Comparison of ENCODE assay signal across 12 cellular contexts in the genomic region with DNA sequence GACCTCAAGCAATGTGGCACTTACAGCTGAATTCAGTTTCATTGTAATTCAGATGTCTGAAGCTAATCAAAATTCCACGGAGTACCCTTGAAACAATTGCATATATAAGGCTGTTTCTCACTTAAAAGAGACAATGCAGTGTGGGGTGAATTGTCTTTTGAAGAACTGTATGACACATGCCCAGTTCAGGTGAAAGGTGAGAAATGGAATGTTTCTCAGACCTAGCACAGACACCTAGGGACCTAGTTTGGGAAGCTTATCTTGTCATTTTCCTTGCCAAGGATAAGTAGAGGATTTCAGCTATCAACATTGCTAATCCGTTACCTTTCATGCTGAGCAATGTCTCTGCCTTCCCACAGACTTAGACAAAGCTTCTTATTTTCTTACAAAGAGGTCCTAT. TPM values are rescaled to one million over a fixed set of nuclear protein-coding genes. Genes with fewer than 3 reads are reported as not detected.
DNase-seq lines count a peak whose midpoint lies in the region; ATAC-seq and TF ChIP-seq lines count a peak whose summit lies in the region.
"Had no signal": no experiment of that assay in that cellular context is flagged by ENCODE, and none has a peak within 500 bp of the region (broad histone marks: within the 10 kb centered on the region; RNA-seq: fewer than 3 reads in every experiment).

No MANE protein-coding gene starts in this region.

- ATAC-seq in heart right ventricle (no peak), left cardiac atrium (no peak), activated B cell treated with CpG ODN at 0.5 μM for 24 hours (ENCODE audit: low read depth) (no peak), left lung (no peak)
- ATAC-seq: sciatic nerve had no signal

- peak overlapping the region; percentile 24 for H3K27ac Mint-ChIP-seq in activated B cell treated with CpG ODN at 0.5 μM for 24 hours
- H3K27ac Mint-ChIP-seq: activated CD4-positive, alpha-beta T cell treated with anti-CD3 and anti-CD28 coated beads, Interleukin-2, amount 10 ng/mL, durations not matched to agents 7 days and 5 days had no signal

- peaks cover 84% of the 10 kb centered on the region for H3K4me1 Mint-ChIP-seq in activated B cell treated with CpG ODN at 0.5 μM for 24 hours

- H3K36me3 Mint-ChIP-seq in activated B cell treated with CpG ODN at 0.5 μM for 24 hours (ENCODE audit: low read depth) = peaks cover 64% of the 10 kb centered on the region

- TF ChIP-seq CTCF in heart right ventricle (IDR thresholded peaks at IDR 0.05) (no peak), activated B cell treated with CpG ODN at 0.5 μM for 24 hours (IDR thresholded peaks at IDR 0.05) (no peak), left lung (IDR thresholded peaks at IDR 0.05) (no peak), tibial artery (IDR thresholded peaks at IDR 0.05) (no peak)

- no peak overlapping the region for H3K4me3 ChIP-seq in heart right ventricle
- H3K4me3 ChIP-seq in left lung = no peak overlapping the region
- H3K4me3 ChIP-seq in tibial artery = peak overlapping the region; percentile 14 to 52

- CTCF ChIA-PET in activated B cell treated with CpG ODN at 0.5 μM for 24 hours (lab: Charles Lee) = interaction anchor here (0.9 to 1.3 kb wide), 4 partner anchors 20 to 139 kb away, joined by 3 to 6 read pairs (median 4); no protein-coding TSS in a partner anchor

- H3K27me3 ChIP-seq in heart right ventricle (no peaks in the 10 kb centered on the region), left lung (no peaks in the 10 kb centered on the region), tibial artery (no peaks in the 10 kb centered on the region)

- H3K4me1 ChIP-seq in heart right ventricle (peaks cover 2 to 99% (median 91%) of the 10 kb centered on the region in 9 donors), left lung (peaks cover 49 to 97% of the 10 kb centered on the region in 2 donors), tibial artery (peaks cover 0 to 89% (median 37%) of the 10 kb centered on the region in 4 donors)

- POLR2A ChIA-PET in activated B cell treated with CpG ODN at 0.5 μM for 24 hours (lab: Charles Lee) = interaction anchor here (0.5 to 0.7 kb wide), 2 partner anchors 19 to 36 kb away, joined by 3 to 4 read pairs; no protein-coding TSS in a partner anchor

- no peak for DNase-seq in heart right ventricle
- DNase-seq in left cardiac atrium = no peak
- DNase-seq in activated B cell treated with CpG ODN at 0.5 μM for 24 hours = no peak
- no peak for DNase-seq in left lung
- no peak for DNase-seq in tibial artery
- no peak for DNase-seq in putamen (ENCODE audit: low spot score)
- DNase-seq in HUDEP-2 (lab: John Stamatoyannopoulos, UW; ENCODE audit: unreplicated experiment in 76 of 76) = no peak
- no peak for DNase-seq in stimulated activated CD4-positive, alpha-beta T cell treated with anti-CD3 and anti-CD28 coated beads, Interleukin-4, amount 100 ng/mL, for 4 hours
- DNase-seq: activated CD4-positive, alpha-beta T cell treated with anti-CD3 and anti-CD28 coated beads, Interleukin-2, amount 10 ng/mL, durations not matched to agents 7 days and 5 days; NCI-H1048; NCI-H510A treated with DMSO at 0.1 percent for 48 hours had no signal

- 35 to 58% methylated on average over 2 of the region's 2 CpGs for WGBS in heart right ventricle, 2 donors

- H3K27ac ChIP-seq in heart right ventricle = peak overlapping the region in 7 of 10 donors; percentile 12 to 89 (median 85)
- peak overlapping the region; percentile 3 to 31 for H3K27ac ChIP-seq in left lung
- peak overlapping the region; percentile 87 to 88 for H3K27ac ChIP-seq in tibial artery

- H3K9me3 ChIP-seq in heart right ventricle = no peaks in the 10 kb centered on the region
- H3K9me3 ChIP-seq in left lung = no peaks in the 10 kb centered on the region
- H3K9me3 ChIP-seq in tibial artery = no peaks in the 10 kb centered on the region

- no peaks in the 10 kb centered on the region for H3K9me3 Mint-ChIP-seq in activated B cell treated with CpG ODN at 0.5 μM for 24 hours
- H3K9me3 Mint-ChIP-seq: activated CD4-positive, alpha-beta T cell treated with anti-CD3 and anti-CD28 coated beads, Interleukin-2, amount 10 ng/mL, durations not matched to agents 7 days and 5 days had no signal

- no peaks in the 10 kb centered on the region for H3K27me3 Mint-ChIP-seq in activated B cell treated with CpG ODN at 0.5 μM for 24 hours
- H3K27me3 Mint-ChIP-seq: activated CD4-positive, alpha-beta T cell treated with anti-CD3 and anti-CD28 coated beads, Interleukin-2, amount 10 ng/mL, durations not matched to agents 7 days and 5 days had no signal

- H3K4me3 Mint-ChIP-seq in activated B cell treated with CpG ODN at 0.5 μM for 24 hours = no peak overlapping the region
- H3K4me3 Mint-ChIP-seq: activated CD4-positive, alpha-beta T cell treated with anti-CD3 and anti-CD28 coated beads, Interleukin-2, amount 10 ng/mL, durations not matched to agents 7 days and 5 days had no signal

- intact Hi-C loops in heart right ventricle (cut with DNase I) = no loop called here
- intact Hi-C loops in left cardiac atrium (cut with DNase I) = no loop called here
- intact Hi-C loops in activated B cell treated with CpG ODN at 0.5 μM for 24 hours (cut with micrococcal nuclease) = loop anchor here (2.0 kb wide), 1 partner anchor 14 kb away; no protein-coding TSS in a partner anchor
- intact Hi-C loops in left lung (cut with DNase I) = no loop called here
- intact Hi-C loops in tibial artery (cut with DNase I; ENCODE audit: low total_unique reads) = no loop called here

- peaks cover 0 to 34% (median 0%) of the 10 kb centered on the region in 9 donors for H3K36me3 ChIP-seq in heart right ventricle
- peaks cover 0 to 8% of the 10 kb centered on the region in 2 donors for H3K36me3 ChIP-seq in left lung
- H3K36me3 ChIP-seq in tibial artery = no peaks in the 10 kb centered on the region

RNA-seq across cellular contexts. Expression of a gene that starts 36.3 kb away (rescaled TPM):
- 100 to 1,000 TPM; 173 to 236 (median 190) TPM for total RNA-seq in heart right ventricle
- polyA plus RNA-seq in heart right ventricle = 10 to 100 TPM; 33.1 to 55.9 TPM
- 100 to 1,000 TPM; 141 to 154 TPM for total RNA-seq in left cardiac atrium
- 489 and 561 TPM in 2 replicates for total RNA-seq in activated B cell treated with CpG ODN at 0.5 μM for 24 hours
- 100 to 1,000 TPM; 226 to 246 TPM for total RNA-seq in left lung

Comparison
In these comparisons a context has a peak if more than half of its experiments do, and no peak if none do; other contexts are left out.
1. H3K27ac ChIP-seq: peak in every context shown above with its lines; median percentile 88 in tibial artery; 85 in heart right ventricle; 17 in left lung.
2. H3K4me3 ChIP-seq: peak in tibial artery (2 of 2); none in heart right ventricle (0 of 10) and left lung (0 of 2).